In genomic region chr19:53867225-53868090, GRCh38 we compare ENCODE assay signal across 1 cellular context.
TF ChIP-seq lines count a peak whose summit lies in the region.

MYADM (plus strand) TSS chr19:53867883; CDS start chr19:53873530, 5,647 bp downstream.

TF ChIP-seq in GM12878, 131 proteins besides CTCF, POLR2A, EP300 and RAD21 (continued from another document):
- no peak for TF ChIP-seq KAT2A (conservative IDR thresholded peaks at IDR 0.05; ENCODE audit: control insufficient read depth, low read depth, low read length)
- TF ChIP-seq SMAD5 (IDR thresholded peaks at IDR 0.05; ENCODE audit: low read depth), result no peak
- TF ChIP-seq CREM (IDR thresholded peaks at IDR 0.05; ENCODE audit: low read depth), result no peak
TF ChIP-seq in GM12878: peak in this region for 0.
